9 cellular contexts compared by ENCODE assay signal in the genomic region with DNA sequence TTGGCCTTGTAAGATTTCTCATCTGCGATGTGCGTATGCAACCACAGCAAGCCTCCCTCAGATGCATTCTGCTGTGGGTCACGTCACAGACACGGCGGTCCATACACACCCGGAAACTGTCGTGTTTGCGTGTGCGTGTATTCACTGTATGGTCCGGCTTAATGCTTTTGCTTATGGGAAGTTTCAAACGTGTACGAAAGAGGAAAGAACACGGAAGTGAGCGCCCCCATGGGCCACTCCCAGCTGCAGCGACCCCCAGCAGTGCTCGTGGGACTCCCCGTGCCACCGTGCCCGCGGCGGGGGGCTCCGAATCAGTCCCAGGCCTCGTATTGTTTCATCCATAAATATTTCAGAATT. TPM values are rescaled to one million over a fixed set of nuclear protein-coding genes. Genes with fewer than 3 reads are reported as not detected.
A peak's percentile ranks its signal among the peaks of the same experiment; 100 is the strongest.
DNase-seq lines count a peak whose midpoint lies in the region; ATAC-seq and TF ChIP-seq lines count a peak whose summit lies in the region.
"Had no signal": no experiment of that assay in that cellular context is flagged by ENCODE, and none has a peak within 500 bp of the region (broad histone marks: within the 10 kb centered on the region; RNA-seq: fewer than 3 reads in every experiment).

No MANE protein-coding gene starts in this region.

- POLR2A ChIA-PET in A673 (lab: Charles Lee; ENCODE audit: low non-redundant PET) (no interaction called here), activated B cell treated with CpG ODN at 0.5 μM for 24 hours (lab: Charles Lee) (interaction anchor here (1.3 kb wide), 2 partner anchors 9 to 10 kb away, joined by 3 to 8 read pairs; a partner anchor contains a TSS)

- H3K4me1 Mint-ChIP-seq in activated B cell treated with CpG ODN at 0.5 μM for 24 hours, result peaks cover 23% of the 10 kb centered on the region

- no peaks in the 10 kb centered on the region for H3K36me3 ChIP-seq in A673 (ENCODE audit: insufficient read depth, low read length, poor library complexity, severe bottlenecking)
- H3K36me3 ChIP-seq in lower lobe of right lung, result peaks cover 29% of the 10 kb centered on the region

- intact Hi-C loops in A673 (cut with micrococcal nuclease; ENCODE audit: unreplicated experiment), result no loop called here
- intact Hi-C loops in activated B cell treated with CpG ODN at 0.5 μM for 24 hours (cut with micrococcal nuclease), result loop anchor here (1.0 kb wide), 1 partner anchor 9 kb away; no protein-coding TSS in a partner anchor
- intact Hi-C loops in lower lobe of right lung (cut with DNase I), result no loop called here
- intact Hi-C loops in sciatic nerve (cut with DNase I), result no loop called here

- H3K9me3 ChIP-seq in A673 (ENCODE audit: low read depth, low read length, poor library complexity, severe bottlenecking) (no peaks in the 10 kb centered on the region), lower lobe of right lung (no peaks in the 10 kb centered on the region)

- H3K27ac ChIP-seq in A673 (ENCODE audit: low read depth, low read length, poor library complexity, severe bottlenecking) (no peak overlapping the region), lower lobe of right lung (peak overlapping the region; percentile 72)

- ATAC-seq in GM19351 (IDR thresholded peaks at IDR 0.05; ENCODE audit: unreplicated experiment), result peak; percentile 43
- ATAC-seq in activated B cell treated with CpG ODN at 0.5 μM for 24 hours (ENCODE audit: low read depth), result peak; percentile 56
- ATAC-seq in lower lobe of right lung, result peak; percentile 22 to 49
- no peak for ATAC-seq in sciatic nerve

- no peaks in the 10 kb centered on the region for H3K36me3 Mint-ChIP-seq in activated B cell treated with CpG ODN at 0.5 μM for 24 hours (ENCODE audit: low read depth)

- TF ChIP-seq CTCF in A673 (conservative IDR thresholded peaks at IDR 0.05; ENCODE audit: low read depth, low read length), result no peak
- TF ChIP-seq CTCF in activated B cell treated with CpG ODN at 0.5 μM for 24 hours (IDR thresholded peaks at IDR 0.05), result no peak
- TF ChIP-seq CTCF in lower lobe of right lung (IDR thresholded peaks at IDR 0.05), result no peak

- H3K27me3 ChIP-seq in A673 (replicated peaks; ENCODE audit: insufficient read depth, low read depth, low read length, poor library complexity), result no peaks in the 10 kb centered on the region
- peaks cover 13% of the 10 kb centered on the region for H3K27me3 ChIP-seq in lower lobe of right lung (ENCODE audit: low read depth)

- BruUV-seq in A673 (replicated peaks; lab: Mats Ljungman, UMichigan), result no TSS peak

- H3K4me3 ChIP-seq in A673 (ENCODE audit: low read depth, low read length, poor library complexity, severe bottlenecking), result peak overlapping the region; percentile 46
- H3K4me3 ChIP-seq in lower lobe of right lung, result peak overlapping the region; percentile 53

- H3K27me3 Mint-ChIP-seq in activated B cell treated with CpG ODN at 0.5 μM for 24 hours, result peaks cover 8% of the 10 kb centered on the region

- CTCF ChIA-PET in A673 (lab: Charles Lee) (no interaction called here), activated B cell treated with CpG ODN at 0.5 μM for 24 hours (lab: Charles Lee) (no interaction called here)

- H3K9me3 Mint-ChIP-seq in activated B cell treated with CpG ODN at 0.5 μM for 24 hours, result no peaks in the 10 kb centered on the region

- peak overlapping the region; percentile 71 for H3K27ac Mint-ChIP-seq in activated B cell treated with CpG ODN at 0.5 μM for 24 hours

- DNase-seq in A673 (ENCODE audit: low spot score) (no peak), activated B cell treated with CpG ODN at 0.5 μM for 24 hours (no peak), lower lobe of right lung (no peak), D341Med (ENCODE audit: low spot score) (no peak), sciatic nerve (ENCODE audit: low spot score) (no peak), NCI-H748 (lab: John Stamatoyannopoulos, UW; ENCODE audit: unreplicated experiment) (no peak), NCI-H1436 treated with DMSO at 0.1 percent for 48 hours (lab: John Stamatoyannopoulos, UW) (no peak)
- DNase-seq: KG1 had no signal

- H3K4me1 ChIP-seq in A673 (ENCODE audit: insufficient read depth, low read length, poor library complexity, severe bottlenecking) (peaks cover 10% of the 10 kb centered on the region), lower lobe of right lung (peaks cover 44% of the 10 kb centered on the region)

- peak overlapping the region; percentile 80 for H3K4me3 Mint-ChIP-seq in activated B cell treated with CpG ODN at 0.5 μM for 24 hours

RNA-seq across cellular contexts. Expression of a gene that starts 10.2 kb away (rescaled TPM):
- total RNA-seq in A673 (2021) (1.1 and 1.2 TPM in 2 replicates), activated B cell treated with CpG ODN at 0.5 μM for 24 hours (0.32 and 0.53 TPM in 2 replicates), lower lobe of right lung (12.9 TPM), sciatic nerve (15.4 TPM)

RNA-seq across cellular contexts. Expression of a gene that starts 25.9 kb away (rescaled TPM):
- total RNA-seq in A673 (2021) (30.3 and 31.6 TPM in 2 replicates), activated B cell treated with CpG ODN at 0.5 μM for 24 hours (32.2 and 35.1 TPM in 2 replicates), lower lobe of right lung (29.0 TPM), sciatic nerve (36.5 TPM)
